10 cellular contexts compared by ENCODE assay signal in the genomic region with DNA sequence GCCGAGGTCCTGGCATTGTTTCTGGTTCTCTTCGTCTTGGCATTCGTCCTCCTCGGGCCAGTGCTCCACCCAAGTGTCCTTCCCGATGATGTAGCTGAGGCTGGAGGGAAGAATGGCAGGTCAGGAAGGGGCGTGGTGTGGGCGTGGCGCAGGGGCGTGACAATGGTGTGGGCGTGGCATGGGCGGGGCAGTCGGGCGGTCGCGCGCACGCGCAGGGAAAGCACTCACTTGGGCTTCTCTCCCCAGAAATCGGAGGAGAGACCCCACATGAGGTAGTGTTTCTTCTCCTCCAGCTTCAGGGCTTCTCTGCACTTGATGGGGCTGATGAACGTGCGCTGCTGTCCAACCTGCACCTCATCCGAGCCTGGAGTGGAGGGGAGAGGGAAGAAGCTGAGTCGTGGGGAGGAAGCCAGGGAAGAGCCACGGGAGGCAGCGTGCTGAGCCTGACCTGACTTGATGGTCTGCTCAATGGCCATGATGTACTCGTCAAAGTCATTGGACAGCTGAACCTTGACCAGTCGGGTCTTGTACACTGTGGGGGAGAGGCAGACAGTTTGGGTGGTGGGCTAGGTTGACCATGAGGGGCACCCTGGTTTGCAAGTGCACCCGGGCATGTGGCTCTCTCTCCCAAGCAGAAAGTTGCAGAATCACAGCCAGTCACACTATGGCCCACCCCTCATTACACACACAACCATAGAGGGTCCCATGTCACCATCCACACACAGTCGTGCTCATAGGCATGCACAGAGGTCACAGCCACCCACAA. TPM values are rescaled to one million over a fixed set of nuclear protein-coding genes. Genes with fewer than 3 reads are reported as not detected.
A peak's percentile ranks its signal among the peaks of the same experiment; 100 is the strongest.
DNase-seq lines count a peak whose midpoint lies in the region; ATAC-seq and TF ChIP-seq lines count a peak whose summit lies in the region.
"Had no signal": no experiment of that assay in that cellular context is flagged by ENCODE, and none has a peak within 500 bp of the region (broad histone marks: within the 10 kb centered on the region; RNA-seq: fewer than 3 reads in every experiment).

No MANE protein-coding gene starts in this region.

- peaks cover 56% of the 10 kb centered on the region for H3K4me1 Mint-ChIP-seq in activated naive CD4-positive, alpha-beta T cell treated with anti-CD3 and anti-CD28 coated beads for 36 hours (ENCODE audit: low read depth)

- peaks cover 8 to 28% (median 17%) of the 10 kb centered on the region in 4 donors for H3K36me3 ChIP-seq in upper lobe of left lung

- intact Hi-C loops in activated naive CD4-positive, alpha-beta T cell treated with anti-CD3 and anti-CD28 coated beads for 36 hours (cut with micrococcal nuclease): loop anchor here (1.0 to 5.0 kb wide), 3 partner anchors 8 to 214 kb away; partner anchors contain the start of gene TNFSF14

- H3K4me3 Mint-ChIP-seq in activated naive CD4-positive, alpha-beta T cell treated with anti-CD3 and anti-CD28 coated beads for 36 hours: no peak overlapping the region

- H3K27ac ChIP-seq in upper lobe of left lung: no peak overlapping the region

- H3K9me3 ChIP-seq in upper lobe of left lung: no peaks in the 10 kb centered on the region

- peaks cover 3 to 14% (median 8%) of the 10 kb centered on the region in 4 donors for H3K4me1 ChIP-seq in upper lobe of left lung

- H3K9me3 Mint-ChIP-seq in activated naive CD4-positive, alpha-beta T cell treated with anti-CD3 and anti-CD28 coated beads for 36 hours: peaks cover 20% of the 10 kb centered on the region

- no peak for TF ChIP-seq CTCF in upper lobe of left lung (IDR thresholded peaks at IDR 0.05)

- no peak overlapping the region for H3K27ac Mint-ChIP-seq in activated naive CD4-positive, alpha-beta T cell treated with anti-CD3 and anti-CD28 coated beads for 36 hours

- TF ChIP-seq POLR2A in upper lobe of left lung (IDR thresholded peaks at IDR 0.05): no peak

- TF ChIP-seq EP300 in upper lobe of left lung (IDR thresholded peaks at IDR 0.05): no peak

- 43 to 49% methylated on average over 23 to 29 of the region's 29 CpGs for WGBS in upper lobe of left lung, 2 donors

- CTCF ChIA-PET in activated naive CD4-positive, alpha-beta T cell treated with anti-CD3 and anti-CD28 coated beads for 36 hours (lab: Charles Lee): interaction anchor here (0.6 to 0.9 kb wide), 3 partner anchors 9 to 46 kb away, joined by 3 to 4 read pairs (median 3); no protein-coding TSS in a partner anchor

- no peaks in the 10 kb centered on the region for H3K27me3 Mint-ChIP-seq in activated naive CD4-positive, alpha-beta T cell treated with anti-CD3 and anti-CD28 coated beads for 36 hours (ENCODE audit: low read depth)

- peak; percentile 46 for DNase-seq in activated gamma-delta T cell treated with Interleukin-2 at 50 U/mL for 16 hours
- DNase-seq in activated gamma-delta T cell (lab: John Stamatoyannopoulos, UW): no peak
- DNase-seq in activated naive CD4-positive, alpha-beta T cell treated with anti-CD3 and anti-CD28 coated beads for 36 hours: peak; percentile 53
- DNase-seq in left lobe of liver (ENCODE audit: low spot score): peak; percentile 75
- peak; percentile 34 to 91 for DNase-seq in upper lobe of left lung
- no peak for DNase-seq in epidermal melanocyte (ENCODE audit: insufficient read length, low spot score)
- no peak for DNase-seq in NCI-H226
- no peak for DNase-seq in NCI-H146 (lab: John Stamatoyannopoulos, UW)
- DNase-seq: NCI-H69 had no signal

- peak; percentile 68 for ATAC-seq in left lobe of liver
- peak; percentile 40 to 64 for ATAC-seq in upper lobe of left lung (ENCODE audit: low FRiP score in 2 of 2)

- no peaks in the 10 kb centered on the region for H3K27me3 ChIP-seq in upper lobe of left lung

- H3K36me3 Mint-ChIP-seq in activated naive CD4-positive, alpha-beta T cell treated with anti-CD3 and anti-CD28 coated beads for 36 hours (ENCODE audit: low read depth): peaks cover 3% of the 10 kb centered on the region

- H3K4me3 ChIP-seq in upper lobe of left lung: no peak overlapping the region

RNA-seq across cellular contexts. Expression of gene TNFSF14, which starts 8.1 kb away (rescaled TPM):
- 10 to 100 TPM; 13.1 to 14.5 TPM for total RNA-seq in activated naive CD4-positive, alpha-beta T cell treated with anti-CD3 and anti-CD28 coated beads for 36 hours
- total RNA-seq in left lobe of liver (8.3 TPM), upper lobe of left lung (1 to 10 TPM; 1.7 to 7.3 (median 2.8) TPM)
- total RNA-seq: kidney epithelial cell had no signal

RNA-seq across cellular contexts. Expression of gene C3, which starts 42.3 kb away (rescaled TPM):
- total RNA-seq in activated naive CD4-positive, alpha-beta T cell treated with anti-CD3 and anti-CD28 coated beads for 36 hours: under 1 TPM; 0.81 to 0.94 TPM
- 11,297 TPM for total RNA-seq in left lobe of liver
- total RNA-seq in upper lobe of left lung: 1,000 to 10,000 TPM in 2 of 6 donors, 100 to 1,000 TPM in 4; 461 to 1,221 (median 854) TPM

RNA-seq across cellular contexts. Expression of gene GPR108, which starts 59.3 kb away (rescaled TPM):
- total RNA-seq in activated naive CD4-positive, alpha-beta T cell treated with anti-CD3 and anti-CD28 coated beads for 36 hours: 10 to 100 TPM; 54.0 to 59.9 TPM
- total RNA-seq in left lobe of liver (28.8 TPM), upper lobe of left lung (100 to 1,000 TPM in 1 of 6 donors, 10 to 100 TPM in 5; 51.6 to 105 (median 69.0) TPM)

Comparison
In these comparisons a context has a peak if more than half of its experiments do, and no peak if none do; other contexts are left out.
1. DNase-seq: peak in activated gamma-delta T cell treated with Interleukin-2 at 50 U/mL for 16 hours (single experiment), activated naive CD4-positive, alpha-beta T cell treated with anti-CD3 and anti-CD28 coated beads for 36 hours (single experiment), left lobe of liver (single experiment) and upper lobe of left lung (2 of 2); none in activated gamma-delta T cell (single experiment), epidermal melanocyte (single experiment), NCI-H226 (single experiment) and NCI-H146 (single experiment).
2. RNA of gene C3, which starts 42.3 kb away (total RNA-seq): 11,297 TPM in left lobe of liver (single experiment) and 461 to 1,221 TPM in upper lobe of left lung; 0.81 to 0.94 TPM in activated naive CD4-positive, alpha-beta T cell treated with anti-CD3 and anti-CD28 coated beads for 36 hours; every median in the first group is over 100 times any median in the second.